In genomic region chr6:77468939-77469338, GRCh38 we compare ENCODE assay signal across 23 cellular contexts. TPM values are rescaled to one million over a fixed set of nuclear protein-coding genes. Genes with fewer than 3 reads are reported as not detected.
DNase-seq lines count a peak whose midpoint lies in the region; ATAC-seq, FAIRE-seq and TF ChIP-seq lines count a peak whose summit lies in the region.
"Had no signal": no experiment of that assay in that cellular context is flagged by ENCODE, and none has a peak within 500 bp of the region (broad histone marks: within the 10 kb centered on the region; RNA-seq: fewer than 3 reads in every experiment).

No MANE protein-coding gene starts in this region.

- H3K9ac ChIP-seq in HepG2 (ENCODE audit: insufficient read depth, low read depth, low read length) (no peak overlapping the region), K562 (ENCODE audit: insufficient read depth in 1 of 2, low read depth in 2 of 2, low read length in 2 of 2) (no peak overlapping the region), SK-N-SH (no peak overlapping the region)
- H3K9ac ChIP-seq: BLaER1 treated with 17β-estradiol and CSF1 and Interleukin-3, amounts not matched to agents 10 nM and 100 nM had no signal

- peaks cover 0 to 27% of the 10 kb centered on the region in 2 experiments; a peak in 3 of 5 replicates for H3K27me3 ChIP-seq in HepG2 (ENCODE audit: control insufficient read depth in 1 of 2, insufficient read depth in 2 of 2, low read length in 2 of 2)
- peaks cover 0 to 8% of the 10 kb centered on the region in 2 donors for H3K27me3 ChIP-seq in right lobe of liver
- H3K27me3 ChIP-seq in K562 (ENCODE audit: control insufficient read depth in 2 of 2, insufficient read depth in 2 of 2, low read length in 2 of 2): no peaks in the 10 kb centered on the region
- no peaks in the 10 kb centered on the region for H3K27me3 ChIP-seq in SK-N-SH (ENCODE audit: insufficient read depth)

- intact Hi-C loops in HepG2 (cut with micrococcal nuclease; ENCODE audit: unreplicated experiment): loop anchor here (10.0 kb wide), 1 partner anchor 276 kb away; no protein-coding TSS in a partner anchor
- intact Hi-C loops in right lobe of liver (cut with DNase I): no loop called here
- intact Hi-C loops in K562 (cut with micrococcal nuclease): no loop called here

- TF ChIP-seq RAD21 in HepG2 (CRISPR knock-in tag; IDR thresholded peaks at IDR 0.05) (no peak), K562 (CRISPR knock-in tag; conservative IDR thresholded peaks at IDR 0.05 in 1 of 2, IDR thresholded peaks at IDR 0.05 in 1 of 2) (no peak), SK-N-SH (IDR thresholded peaks at IDR 0.05; ENCODE audit: low read length) (no peak)

- H3K4me3 ChIP-seq in HepG2 (replicated peaks in 1 of 3; ENCODE audit: insufficient read depth in 1 of 3, low read depth in 2 of 3, low read length in 3 of 3) (no peak overlapping the region), right lobe of liver (no peak overlapping the region), K562 (no peak overlapping the region), SK-N-SH (ENCODE audit: low read depth in 2 of 2, low read length in 1 of 2) (no peak overlapping the region)
- H3K4me3 ChIP-seq: A549; BLaER1 treated with 17β-estradiol and CSF1 and Interleukin-3, amounts not matched to agents 10 nM and 100 nM had no signal

- H3K9me2 ChIP-seq in SK-N-SH: no peaks in the 10 kb centered on the region

- CTCF ChIA-PET in HepG2 (lab: Yijun Ruan, JAX; ENCODE audit: low intra/inter-chr PET ratio, low total read pairs): no interaction called here
- CTCF ChIA-PET in K562 (lab: Yijun Ruan, JAX; ENCODE audit: low intra/inter-chr PET ratio): no interaction called here
- CTCF ChIA-PET in SK-N-SH (lab: Yijun Ruan, JAX): interaction anchor here (1.8 kb wide), 1 partner anchor 12 kb away, joined by 5 read pairs; no protein-coding TSS in a partner anchor

- in situ Hi-C loops in HepG2 (cut with HindIII; ENCODE audit: extremely low pct_ligation_motif_present, low pct_unique_long_range_greater_than_20kb): no loop called here
- in situ Hi-C loops in K562 (cut with MboI): loop anchor here (25.0 kb wide), 1 partner anchor 1532 kb away; no protein-coding TSS in a partner anchor

- no peak for TF ChIP-seq EP300 in HepG2 (IDR thresholded peaks at IDR 0.05; ENCODE audit: low read depth in 2 of 2, low read length in 2 of 2)
- no peak for TF ChIP-seq EP300 in HepG2 (CRISPR knock-in tag; IDR thresholded peaks at IDR 0.05; ENCODE audit: borderline replicate concordance)
- no peak for TF ChIP-seq EP300 in K562 (IDR thresholded peaks at IDR 0.05; ENCODE audit: low read length)
- TF ChIP-seq EP300 in SK-N-SH (IDR thresholded peaks at IDR 0.05; ENCODE audit: borderline replicate concordance in 1 of 2, low read depth in 1 of 2, low read length in 1 of 2): no peak

- WGBS in HepG2 (ENCODE audit: low lambda C conversion rate): 7% methylated on average over 6 of the region's 6 CpGs
- 89% methylated on average over 6 of the region's 6 CpGs for WGBS in right lobe of liver (ENCODE audit: insufficient coverage, low coverage, low lambda C conversion rate, missing lambda C conversion rate)
- 0% methylated on average over 6 of the region's 6 CpGs for WGBS in K562 (ENCODE audit: insufficient coverage, low coverage, missing lambda C conversion rate)
- 18% methylated on average over 6 of the region's 6 CpGs for WGBS in SK-N-SH (ENCODE audit: low lambda C conversion rate)

- no peaks in the 10 kb centered on the region for H3K79me2 ChIP-seq in HepG2 (ENCODE audit: insufficient read depth, low read length)
- no peaks in the 10 kb centered on the region for H3K79me2 ChIP-seq in K562 (ENCODE audit: control insufficient read depth, insufficient read depth, low read length)
- H3K79me2 ChIP-seq in SK-N-SH (ENCODE audit: insufficient read depth): no peaks in the 10 kb centered on the region

- POLR2A ChIA-PET in HepG2 (lab: Yijun Ruan, JAX) (no interaction called here), K562 (lab: Yijun Ruan, JAX) (no interaction called here), SK-N-SH (lab: Yijun Ruan, JAX) (no interaction called here)

- DNase-seq in HepG2 (ENCODE audit: low spot score): no peak
- no peak for DNase-seq in right lobe of liver
- no peak for DNase-seq in K562 (ENCODE audit: extremely low read depth in 1 of 4, low spot score in 3 of 4)
- DNase-seq in kidney tubule cell (ENCODE audit: low spot score): peak; percentile 17
- no peak for DNase-seq in SK-N-SH
- no peak for DNase-seq in activated gamma-delta T cell treated with Interleukin-2 at 50 U/mL for 16 hours
- DNase-seq: AML-193; Caco-2; Calu3; CD4-positive, alpha-beta T cell; CD8-positive, alpha-beta T cell; DMS79 treated with DMSO at 0.1 percent for 48 hours; GF-D8 had no signal

- no peaks in the 10 kb centered on the region for H4K20me1 ChIP-seq in HepG2 (ENCODE audit: insufficient read depth, low read length)
- H4K20me1 ChIP-seq in K562 (replicated peaks; ENCODE audit: control insufficient read depth, insufficient read depth, low read length): no peaks in the 10 kb centered on the region
- H4K20me1 ChIP-seq in SK-N-SH (ENCODE audit: insufficient read depth): no peaks in the 10 kb centered on the region
- H4K20me1 ChIP-seq: BLaER1 treated with 17β-estradiol and CSF1 and Interleukin-3, amounts not matched to agents 10 nM and 100 nM had no signal

- no peak overlapping the region for H2AFZ ChIP-seq in HepG2 (ENCODE audit: low read length)
- no peak overlapping the region for H2AFZ ChIP-seq in K562 (ENCODE audit: low read depth, low read length)
- no peak overlapping the region for H2AFZ ChIP-seq in SK-N-SH (ENCODE audit: low read depth)

- H3K9me3 ChIP-seq in HepG2 (ENCODE audit: low read length) (no peaks in the 10 kb centered on the region), right lobe of liver (no peaks in the 10 kb centered on the region), K562 (replicated peaks; ENCODE audit: control insufficient read depth, insufficient read depth, low read depth, low read length) (no peaks in the 10 kb centered on the region), SK-N-SH (no peaks in the 10 kb centered on the region)
- H3K9me3 ChIP-seq: A549, Caco-2 had no signal

- no peak overlapping the region for H3K27ac ChIP-seq in HepG2 (ENCODE audit: extremely low read length, insufficient read depth, low read length)
- no peak overlapping the region for H3K27ac ChIP-seq in right lobe of liver
- no peak overlapping the region for H3K27ac ChIP-seq in K562 (ENCODE audit: extremely low read depth, low read depth, low read length)
- H3K27ac ChIP-seq in SK-N-SH (ENCODE audit: low read depth in 2 of 2, low read length in 1 of 2): no peak overlapping the region
- H3K27ac ChIP-seq: 22Rv1; A549; BLaER1 treated with 17β-estradiol and CSF1 and Interleukin-3, amounts not matched to agents 10 nM and 100 nM; C4-2B had no signal

- no peaks in the 10 kb centered on the region for H3K4me1 ChIP-seq in HepG2 (ENCODE audit: insufficient read depth, low read length)
- H3K4me1 ChIP-seq in right lobe of liver: peaks cover 0 to 5% (median 0%) of the 10 kb centered on the region in 4 donors
- no peaks in the 10 kb centered on the region for H3K4me1 ChIP-seq in K562 (replicated peaks in 1 of 2; ENCODE audit: control insufficient read depth in 2 of 2, insufficient read depth in 2 of 2, low read length in 2 of 2)
- no peaks in the 10 kb centered on the region for H3K4me1 ChIP-seq in SK-N-SH (ENCODE audit: control insufficient read depth in 1 of 2, insufficient read depth in 2 of 2, low read depth in 1 of 2, low read length in 1 of 2)
- H3K4me1 ChIP-seq: A549, Caco-2 had no signal

- ATAC-seq in HepG2 (no peak), right lobe of liver (no peak), K562 (no peak)
- ATAC-seq: A549; CD8-positive, alpha-beta T cell had no signal

- H3F3A ChIP-seq in SK-N-SH (replicated peaks; ENCODE audit: insufficient read depth): no peaks in the 10 kb centered on the region

- no peak overlapping the region for H3K4me2 ChIP-seq in HepG2 (ENCODE audit: low read depth, low read length)
- no peak overlapping the region for H3K4me2 ChIP-seq in K562 (ENCODE audit: insufficient read depth, low read length)
- no peak overlapping the region for H3K4me2 ChIP-seq in SK-N-SH
- H3K4me2 ChIP-seq: A549; BLaER1 treated with 17β-estradiol and CSF1 and Interleukin-3, amounts not matched to agents 10 nM and 100 nM had no signal

- TF ChIP-seq CTCF in HepG2 (CRISPR knock-in tag; IDR thresholded peaks at IDR 0.05) (no peak), right lobe of liver (IDR thresholded peaks at IDR 0.05) (no peak), K562 (IDR thresholded peaks at IDR 0.05 in 2 of 3, conservative IDR thresholded peaks at IDR 0.05 in 1 of 3; ENCODE audit: insufficient read depth in 2 of 3, low read depth in 1 of 3, low read length in 3 of 3) (no peak), SK-N-SH (IDR thresholded peaks at IDR 0.05) (no peak)

- TF ChIP-seq POLR2A in HepG2 (IDR thresholded peaks at IDR 0.05; ENCODE audit: insufficient read depth in 1 of 2, low read depth in 2 of 2, low read length in 2 of 2) (no peak), right lobe of liver (IDR thresholded peaks at IDR 0.05) (no peak), K562 (conservative IDR thresholded peaks at IDR 0.05) (no peak)

- H3K36me3 ChIP-seq in HepG2 (replicated peaks in 1 of 2; ENCODE audit: control insufficient read depth in 1 of 2, insufficient read depth in 2 of 2, low read length in 2 of 2): no peaks in the 10 kb centered on the region
- H3K36me3 ChIP-seq in right lobe of liver: no peaks in the 10 kb centered on the region
- H3K36me3 ChIP-seq in K562 (ENCODE audit: control insufficient read depth, insufficient read depth, low read length): no peaks in the 10 kb centered on the region
- no peaks in the 10 kb centered on the region for H3K36me3 ChIP-seq in SK-N-SH (replicated peaks in 1 of 2; ENCODE audit: control insufficient read depth in 1 of 2, insufficient read depth in 2 of 2, low read length in 1 of 2)
- H3K36me3 ChIP-seq: BLaER1 treated with 17β-estradiol and CSF1 and Interleukin-3, amounts not matched to agents 10 nM and 100 nM had no signal

- FAIRE-seq in HepG2 (lab: Jason Lieb, UNC) (no peak), K562 (lab: Jason Lieb, UNC) (no peak)
- FAIRE-seq: A549, D721Med, G401.6, GM12892, GM18507 had no signal

- no peaks in the 10 kb centered on the region for H3K9me1 ChIP-seq in K562 (ENCODE audit: control insufficient read depth, insufficient read depth, low read length)

- BruUV-seq in HepG2 (replicated peaks; lab: Mats Ljungman, UMichigan) (no TSS peak), K562 (replicated peaks; lab: Mats Ljungman, UMichigan) (no TSS peak)

RNA-seq across cellular contexts. Expression of gene HTR1B, which starts 5.6 kb away (rescaled TPM):
- total RNA-seq in HepG2 (2016; rRNA removed; fragmentation: Illumina TruSeq; extraction: Trizol) (not detected in 2 replicates), right lobe of liver (not detected), K562 (2014; rRNA removed) (not detected in 2 replicates), K562 (2014; rRNA removed; fragmentation: Illumina TruSeq; extraction: Trizol) (not detected in 2 replicates), K562 (2015; rRNA removed; fragmentation: Illumina TruSeq; extraction: Trizol) (not detected in 2 replicates), K562 (2021) (not detected in 2 replicates)
- not detected in 2 replicates for total RNA-seq in HepG2 (2016; cell fraction: cytosol; rRNA removed; fragmentation: Illumina TruSeq; extraction: Trizol; ENCODE audit: low read depth)
- total RNA-seq in HepG2 (2016; cell fraction: insoluble cytoplasmic fraction; rRNA removed; fragmentation: Illumina TruSeq; extraction: Trizol): not detected in 2 replicates
- total RNA-seq in HepG2 (2016; cell fraction: membrane; rRNA removed; fragmentation: Illumina TruSeq; extraction: Trizol): not detected in 2 replicates
- not detected in 2 replicates for total RNA-seq in HepG2 (2016; cell fraction: nucleus; rRNA removed; fragmentation: Illumina TruSeq; extraction: Trizol)
- polyA plus RNA-seq in HepG2 (2011; rRNA removed) (not detected in 2 replicates), K562 (2011; rRNA removed) (not detected in 2 replicates), K562 (2014; fragmentation: Illumina TruSeq; extraction: Trizol) (not detected in 2 replicates), K562 (2014; fragmentation: Nextera tagmentation; extraction: Ambion mirVana) (not detected), K562 (2014; rRNA removed) (not detected in 2 replicates), SK-N-SH (2012; rRNA removed) (0.63 and 0.76 TPM in 2 replicates)
- polyA plus RNA-seq in HepG2 (2011; cell fraction: cytosol; rRNA removed): not detected in 2 replicates
- polyA plus RNA-seq in HepG2 (2011; cell fraction: nucleus; rRNA removed): not detected in 2 replicates
- not detected in 2 replicates for polyA plus RNA-seq in HepG2 (2012)
- not detected in 2 replicates for polyA plus RNA-seq in HepG2 (2016; cell fraction: cytosol; fragmentation: Illumina TruSeq; extraction: Trizol; ENCODE audit: low read depth)
- not detected in 2 replicates for polyA plus RNA-seq in HepG2 (2016; cell fraction: insoluble cytoplasmic fraction; fragmentation: Illumina TruSeq; extraction: Trizol; ENCODE audit: low read depth)
- not detected in 2 replicates for polyA plus RNA-seq in HepG2 (2016; cell fraction: membrane; fragmentation: Illumina TruSeq; extraction: Trizol; ENCODE audit: low read depth)
- polyA plus RNA-seq in HepG2 (2016; cell fraction: nucleus; fragmentation: Illumina TruSeq; extraction: Trizol; ENCODE audit: insufficient read depth, low read depth): not detected in 2 replicates
- 0.19 TPM in 1 of 2 replicates, not detected in the other for polyA minus RNA-seq in HepG2 (2011; rRNA and poly(A)+ RNA removed; ENCODE audit: low replicate concordance)
- not detected in 2 replicates for polyA minus RNA-seq in HepG2 (2011; cell fraction: cytosol; rRNA and poly(A)+ RNA removed)
- polyA minus RNA-seq in HepG2 (2011; cell fraction: nucleus; rRNA and poly(A)+ RNA removed): not detected in 2 replicates
- total RNA-seq in K562 (2011; cell fraction: chromatin; rRNA removed; ENCODE audit: low replicate concordance): not detected in 2 replicates
- total RNA-seq in K562 (2011; cell fraction: nucleolus; rRNA removed): not detected in 2 replicates
- not detected in 2 replicates for total RNA-seq in K562 (2011; cell fraction: nucleoplasm; rRNA removed)
- not detected in 2 replicates for polyA plus RNA-seq in K562 (2011; cell fraction: cytosol; rRNA removed)
- polyA plus RNA-seq in K562 (2011; cell fraction: nucleus; rRNA removed): not detected in 2 replicates
- not detected in 2 replicates for polyA plus RNA-seq in K562 (2012)
- not detected in 2 replicates for polyA minus RNA-seq in K562 (2011; rRNA and poly(A)+ RNA removed)
- not detected in 2 replicates for polyA minus RNA-seq in K562 (2011; cell fraction: cytosol; rRNA and poly(A)+ RNA removed)
- polyA minus RNA-seq in K562 (2011; cell fraction: nucleus; rRNA and poly(A)+ RNA removed): not detected in 2 replicates
- polyA plus RNA-seq in SK-N-SH (2012; cell fraction: cytosol; rRNA removed): 0.35 and 0.47 TPM in 2 replicates
- 0.69 and 0.82 TPM in 2 replicates for polyA plus RNA-seq in SK-N-SH (2012; cell fraction: nucleus; rRNA removed)
- total RNA-seq: A172; B cell; Caco-2; Calu3; CD4-positive, alpha-beta T cell; CD8-positive, alpha-beta T cell had no signal

Comparison
In these comparisons a context has a peak if more than half of its experiments do, and no peak if none do; other contexts are left out.
1. Of the 241 proteins assayed by ChIP-seq in both HepG2 and K562: peak only in HepG2: none; only in K562: JUNB; in both: none; in neither: 237; mixed calls (peak in some experiments, not most) for 3.